13 cellular contexts compared by ENCODE assay signal in genomic region chr12:94151577-94151976, GRCh38. TPM values are rescaled to one million over a fixed set of nuclear protein-coding genes. Genes with fewer than 3 reads are reported as not detected.
DNase-seq lines count a peak whose midpoint lies in the region; ATAC-seq and TF ChIP-seq lines count a peak whose summit lies in the region.
"Had no signal": no experiment of that assay in that cellular context is flagged by ENCODE, and none has a peak within 500 bp of the region (broad histone marks: within the 10 kb centered on the region; RNA-seq: fewer than 3 reads in every experiment).

No MANE protein-coding gene starts in this region.

- H3K27ac Mint-ChIP-seq in CD8-positive, alpha-beta T cell, result no peak overlapping the region
- H3K27ac Mint-ChIP-seq in activated naive CD8-positive, alpha-beta T cell treated with anti-CD3 and anti-CD28 coated beads, Interleukin-2, amount 10 ng/mL, durations not matched to agents 7 days and 5 days, result no peak overlapping the region
- no peak overlapping the region for H3K27ac Mint-ChIP-seq in naive thymus-derived CD4-positive, alpha-beta T cell
- H3K27ac Mint-ChIP-seq: activated CD8-positive, alpha-beta memory T cell treated with anti-CD3 and anti-CD28 coated beads, Interleukin-2, amount 10 ng/mL, durations not matched to agents 7 days and 5 days had no signal

- no peak for DNase-seq in CD8-positive, alpha-beta T cell
- no peak for DNase-seq in activated naive CD8-positive, alpha-beta T cell treated with anti-CD3 and anti-CD28 coated beads, Interleukin-2, amount 10 ng/mL, durations not matched to agents 7 days and 5 days
- DNase-seq in naive thymus-derived CD4-positive, alpha-beta T cell, result no peak
- DNase-seq in NCI-H187 treated with DMSO at 0.1 percent for 48 hours (lab: John Stamatoyannopoulos, UW) (no peak), Kasumi-1 (lab: John Stamatoyannopoulos, UW) (no peak)
- DNase-seq in stimulated activated CD4-positive, alpha-beta T cell treated with anti-CD3 and anti-CD28 coated beads, Interleukin-4, amount 100 ng/mL, for 24 hours, result no peak
- DNase-seq: activated CD8-positive, alpha-beta memory T cell treated with anti-CD3 and anti-CD28 coated beads, Interleukin-2, amount 10 ng/mL, durations not matched to agents 7 days and 5 days; brain microvascular endothelial cell; esophagus squamous epithelium; GM23248 had no signal

- CTCF ChIA-PET in CD8-positive, alpha-beta T cell (lab: Charles Lee), result interaction anchor here (0.7 to 1.1 kb wide), 2 partner anchors 9 to 45 kb away, joined by 3 read pairs; no protein-coding TSS in a partner anchor
- CTCF ChIA-PET in naive thymus-derived CD4-positive, alpha-beta T cell (lab: Charles Lee), result interaction anchor here (0.6 kb wide), 1 partner anchor 1182 kb away, joined by 3 read pairs; no protein-coding TSS in a partner anchor

- H3K27me3 ChIP-seq in CD8-positive, alpha-beta T cell (ENCODE audit: insufficient read depth, low read length), result no peaks in the 10 kb centered on the region
- H3K27me3 ChIP-seq in naive thymus-derived CD4-positive, alpha-beta T cell (ENCODE audit: control insufficient read depth in 2 of 2, insufficient read depth in 2 of 2, low read length in 2 of 2), result no peaks in the 10 kb centered on the region
- H3K27me3 ChIP-seq: testis had no signal

- H3K4me1 Mint-ChIP-seq in CD8-positive, alpha-beta T cell (ENCODE audit: low read depth), result peaks cover 41% of the 10 kb centered on the region
- H3K4me1 Mint-ChIP-seq in activated naive CD8-positive, alpha-beta T cell treated with anti-CD3 and anti-CD28 coated beads, Interleukin-2, amount 10 ng/mL, durations not matched to agents 7 days and 5 days, result peaks cover 37% of the 10 kb centered on the region
- peaks cover 18 to 42% (median 36%) of the 10 kb centered on the region in 7 donors for H3K4me1 Mint-ChIP-seq in naive thymus-derived CD4-positive, alpha-beta T cell

- H3K36me3 ChIP-seq in CD8-positive, alpha-beta T cell (ENCODE audit: insufficient read depth, low read length), result no peaks in the 10 kb centered on the region
- H3K36me3 ChIP-seq in naive thymus-derived CD4-positive, alpha-beta T cell (ENCODE audit: control insufficient read depth in 2 of 3, insufficient read depth in 3 of 3, low read length in 3 of 3), result no peaks in the 10 kb centered on the region
- H3K36me3 ChIP-seq: brain microvascular endothelial cell, esophagus squamous epithelium had no signal

- no peak for ATAC-seq in CD8-positive, alpha-beta T cell
- ATAC-seq in activated naive CD8-positive, alpha-beta T cell treated with anti-CD3 and anti-CD28 coated beads, Interleukin-2, amount 10 ng/mL, durations not matched to agents 7 days and 5 days (ENCODE audit: low read depth), result no peak
- no peak for ATAC-seq in naive thymus-derived CD4-positive, alpha-beta T cell
- ATAC-seq in HG03045 (IDR thresholded peaks at IDR 0.05; ENCODE audit: unreplicated experiment), result no peak
- ATAC-seq: activated CD8-positive, alpha-beta memory T cell treated with anti-CD3 and anti-CD28 coated beads, Interleukin-2, amount 10 ng/mL, durations not matched to agents 7 days and 5 days had no signal

- no peaks in the 10 kb centered on the region for H3K36me3 Mint-ChIP-seq in CD8-positive, alpha-beta T cell
- peaks cover 32% of the 10 kb centered on the region for H3K36me3 Mint-ChIP-seq in activated naive CD8-positive, alpha-beta T cell treated with anti-CD3 and anti-CD28 coated beads, Interleukin-2, amount 10 ng/mL, durations not matched to agents 7 days and 5 days
- peaks cover 0 to 21% (median 0%) of the 10 kb centered on the region in 5 donors for H3K36me3 Mint-ChIP-seq in naive thymus-derived CD4-positive, alpha-beta T cell

- no peak overlapping the region for H3K27ac ChIP-seq in CD8-positive, alpha-beta T cell (ENCODE audit: low read depth, low read length)
- H3K27ac ChIP-seq in naive thymus-derived CD4-positive, alpha-beta T cell (ENCODE audit: low read depth, low read length), result no peak overlapping the region
- H3K27ac ChIP-seq: brain microvascular endothelial cell, esophagus squamous epithelium, GM23248, testis had no signal

- no peaks in the 10 kb centered on the region for H3K9me3 ChIP-seq in CD8-positive, alpha-beta T cell (ENCODE audit: low read length)
- no peaks in the 10 kb centered on the region for H3K9me3 ChIP-seq in naive thymus-derived CD4-positive, alpha-beta T cell (ENCODE audit: control insufficient read depth in 2 of 3, low read length in 3 of 3)
- H3K9me3 ChIP-seq: esophagus squamous epithelium, testis had no signal

- H3K27me3 Mint-ChIP-seq in CD8-positive, alpha-beta T cell (ENCODE audit: low read depth), result no peaks in the 10 kb centered on the region
- peaks cover 4% of the 10 kb centered on the region for H3K27me3 Mint-ChIP-seq in activated naive CD8-positive, alpha-beta T cell treated with anti-CD3 and anti-CD28 coated beads, Interleukin-2, amount 10 ng/mL, durations not matched to agents 7 days and 5 days
- H3K27me3 Mint-ChIP-seq in naive thymus-derived CD4-positive, alpha-beta T cell, result peaks cover 0 to 29% (median 0%) of the 10 kb centered on the region in 5 donors

- peaks cover 17% of the 10 kb centered on the region for H3K4me1 ChIP-seq in CD8-positive, alpha-beta T cell (ENCODE audit: insufficient read depth, low read length)
- peaks cover 0 to 17% of the 10 kb centered on the region in 2 donors for H3K4me1 ChIP-seq in naive thymus-derived CD4-positive, alpha-beta T cell (ENCODE audit: control insufficient read depth in 2 of 2, insufficient read depth in 2 of 2, low read length in 2 of 2)

- TF ChIP-seq CTCF in CD8-positive, alpha-beta T cell (IDR thresholded peaks at IDR 0.05), result no peak
- no peak for TF ChIP-seq CTCF in GM12875 (IDR thresholded peaks at IDR 0.05; ENCODE audit: borderline replicate concordance, insufficient read depth, low read depth, low read length)

- H3K4me3 Mint-ChIP-seq in CD8-positive, alpha-beta T cell, result peak overlapping the region; percentile 11
- peak overlapping the region; percentile 99 for H3K4me3 Mint-ChIP-seq in activated naive CD8-positive, alpha-beta T cell treated with anti-CD3 and anti-CD28 coated beads, Interleukin-2, amount 10 ng/mL, durations not matched to agents 7 days and 5 days
- H3K4me3 Mint-ChIP-seq in naive thymus-derived CD4-positive, alpha-beta T cell, result peak overlapping the region; percentile 23 to 97 (median 92)

- intact Hi-C loops in CD8-positive, alpha-beta T cell (cut with DNase I, micrococcal nuclease), result loop anchor here (1.0 to 5.0 kb wide), 3 partner anchors 55 to 140 kb away; no protein-coding TSS in a partner anchor
- intact Hi-C loops in naive thymus-derived CD4-positive, alpha-beta T cell (cut with micrococcal nuclease), result loop anchor here in 1 of 2 donors (2.0 kb wide), 1 partner anchor 21 kb away; no protein-coding TSS in a partner anchor

- POLR2A ChIA-PET in CD8-positive, alpha-beta T cell (lab: Charles Lee), result no interaction called here
- POLR2A ChIA-PET in activated naive CD8-positive, alpha-beta T cell treated with anti-CD3 and anti-CD28 coated beads, Interleukin-2, amount 10 ng/mL, durations not matched to agents 7 days and 5 days (lab: Charles Lee), result interaction anchor here (1.0 to 1.3 kb wide), 3 partner anchors 48 to 111 kb away, joined by 3 to 4 read pairs (median 4); no protein-coding TSS in a partner anchor
- POLR2A ChIA-PET in naive thymus-derived CD4-positive, alpha-beta T cell (lab: Charles Lee), result interaction anchor here (1.6 kb wide), 1 partner anchor 54 kb away, joined by 4 read pairs; no protein-coding TSS in a partner anchor

- no peaks in the 10 kb centered on the region for H3K9me3 Mint-ChIP-seq in CD8-positive, alpha-beta T cell
- H3K9me3 Mint-ChIP-seq in activated naive CD8-positive, alpha-beta T cell treated with anti-CD3 and anti-CD28 coated beads, Interleukin-2, amount 10 ng/mL, durations not matched to agents 7 days and 5 days, result no peaks in the 10 kb centered on the region
- H3K9me3 Mint-ChIP-seq in naive thymus-derived CD4-positive, alpha-beta T cell, result no peaks in the 10 kb centered on the region

- H3K4me3 ChIP-seq in CD8-positive, alpha-beta T cell (ENCODE audit: low read depth, low read length), result no peak overlapping the region
- peak overlapping the region; percentile 45 for H3K4me3 ChIP-seq in GM12875 (ENCODE audit: low read depth, low read length)
- H3K4me3 ChIP-seq in naive thymus-derived CD4-positive, alpha-beta T cell (ENCODE audit: low read length), result no peak overlapping the region
- H3K4me3 ChIP-seq: GM23248 had no signal

RNA-seq across cellular contexts. Expression of gene PLXNC1, which starts 3.2 kb away (rescaled TPM):
- total RNA-seq in CD8-positive, alpha-beta T cell, result 1 to 10 TPM; 6.0 to 7.7 TPM
- 10 to 100 TPM; 40.6 to 44.3 TPM for total RNA-seq in activated naive CD8-positive, alpha-beta T cell treated with anti-CD3 and anti-CD28 coated beads, Interleukin-2, amount 10 ng/mL, durations not matched to agents 7 days and 5 days
- total RNA-seq in naive thymus-derived CD4-positive, alpha-beta T cell, result 10 to 100 TPM; 12.2 to 57.2 (median 19.3) TPM
- polyA plus RNA-seq in naive thymus-derived CD4-positive, alpha-beta T cell, result 1 to 10 TPM; 2.5 to 2.9 TPM

Comparison
In these comparisons a context has a peak if more than half of its experiments do, and no peak if none do; other contexts are left out.
1. H3K4me3 Mint-ChIP-seq: peak in every context shown above with its lines; median percentile 99 in activated naive CD8-positive, alpha-beta T cell treated with anti-CD3 and anti-CD28 coated beads, Interleukin-2, amount 10 ng/mL, durations not matched to agents 7 days and 5 days; 92 in naive thymus-derived CD4-positive, alpha-beta T cell; 11 in CD8-positive, alpha-beta T cell.